ENCODE assay signal across 20 cellular contexts in the genomic region with DNA sequence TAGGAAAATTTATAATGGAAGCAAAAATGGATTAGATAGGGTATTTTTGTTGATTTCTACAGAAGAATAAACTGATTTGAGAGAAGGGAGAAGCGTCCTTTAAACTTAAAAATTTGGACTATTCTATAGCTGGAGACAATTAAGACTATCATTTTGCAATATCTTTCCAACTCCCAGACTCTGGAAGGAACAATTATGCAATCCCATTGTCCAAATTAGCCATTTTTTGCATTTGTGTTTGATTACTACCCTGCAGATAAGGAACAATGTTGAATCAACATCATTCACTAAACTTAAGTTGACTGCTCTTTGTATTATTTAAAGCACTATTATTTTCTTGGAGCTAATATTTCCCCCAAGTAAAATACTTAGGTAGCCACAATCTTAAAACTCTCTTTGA. TPM values are rescaled to one million over a fixed set of nuclear protein-coding genes. Genes with fewer than 3 reads are reported as not detected.
DNase-seq lines count a peak whose midpoint lies in the region; ATAC-seq and TF ChIP-seq lines count a peak whose summit lies in the region.
"Had no signal": no experiment of that assay in that cellular context is flagged by ENCODE, and none has a peak within 500 bp of the region (broad histone marks: within the 10 kb centered on the region; RNA-seq: fewer than 3 reads in every experiment).

No MANE protein-coding gene starts in this region.

- H3K27me3 Mint-ChIP-seq in brain (no peaks in the 10 kb centered on the region), memory B cell (no peaks in the 10 kb centered on the region), endodermal cell (ENCODE audit: insufficient read depth) (no peaks in the 10 kb centered on the region), chondrocyte (ENCODE audit: low read depth) (no peaks in the 10 kb centered on the region)
- H3K27me3 Mint-ChIP-seq: activated B cell treated with CpG ODN at 0.5 μM for 24 hours; activated naive CD8-positive, alpha-beta T cell treated with anti-CD3 and anti-CD28 coated beads, Interleukin-2, amount 10 ng/mL, durations not matched to agents 7 days and 5 days; CD4-positive, CD25-positive, alpha-beta regulatory T cell had no signal

- H3K36me3 ChIP-seq in smooth muscle cell (ENCODE audit: low read depth) (no peaks in the 10 kb centered on the region), right lobe of liver (no peaks in the 10 kb centered on the region), endodermal cell (ENCODE audit: control insufficient read depth, insufficient read depth, low read length) (peaks cover 24% of the 10 kb centered on the region)
- H3K36me3 ChIP-seq: Peyer's patch, upper lobe of right lung had no signal

- H3K4me3 Mint-ChIP-seq in brain, result peak overlapping the region in 1 of 5 experiments; percentile 10
- no peak overlapping the region for H3K4me3 Mint-ChIP-seq in memory B cell
- H3K4me3 Mint-ChIP-seq in endodermal cell, result no peak overlapping the region
- H3K4me3 Mint-ChIP-seq in chondrocyte (ENCODE audit: unreplicated experiment), result no peak overlapping the region
- H3K4me3 Mint-ChIP-seq: activated B cell treated with CpG ODN at 0.5 μM for 24 hours; activated naive CD8-positive, alpha-beta T cell treated with anti-CD3 and anti-CD28 coated beads, Interleukin-2, amount 10 ng/mL, durations not matched to agents 7 days and 5 days; CD4-positive, CD25-positive, alpha-beta regulatory T cell had no signal

- H3K27me3 ChIP-seq in smooth muscle cell (ENCODE audit: low read depth) (no peaks in the 10 kb centered on the region), right lobe of liver (no peaks in the 10 kb centered on the region), endodermal cell (ENCODE audit: control insufficient read depth, insufficient read depth, low read length, poor library complexity, severe bottlenecking) (no peaks in the 10 kb centered on the region)
- H3K27me3 ChIP-seq: Peyer's patch, upper lobe of right lung had no signal

- TF ChIP-seq POLR2A in right lobe of liver (IDR thresholded peaks at IDR 0.05), result no peak

- peak; percentile 45 for DNase-seq in GM03348 (ENCODE audit: low spot score)
- no peak for DNase-seq in memory B cell (ENCODE audit: low spot score in 2 of 2)
- no peak for DNase-seq in smooth muscle cell (lab: John Stamatoyannopoulos, UW; ENCODE audit: unreplicated experiment)
- DNase-seq in right lobe of liver, result no peak
- no peak for DNase-seq in endodermal cell
- DNase-seq in chondrocyte (ENCODE audit: low spot score), result no peak
- DNase-seq: activated B cell treated with CpG ODN at 0.5 μM for 24 hours; activated CD4-positive, alpha-beta T cell treated with anti-CD3 and anti-CD28 coated beads, Interleukin-2, amount 50 U/mL, for 48 hours; activated CD8-positive, alpha-beta memory T cell treated with anti-CD3 and anti-CD28 coated beads, Interleukin-2, amount 50 U/mL, for 48 hours; activated naive CD8-positive, alpha-beta T cell treated with anti-CD3 and anti-CD28 coated beads, Interleukin-2, amount 10 ng/mL, durations not matched to agents 7 days and 5 days; CD4-positive, CD25-positive, alpha-beta regulatory T cell; cortex of kidney; DMS 273 treated with DMSO at 0.1 percent for 48 hours; HCEC 1CT; NCI-H1417 treated with DMSO at 0.1 percent for 48 hours; NCI-H524 treated with DMSO at 0.1 percent for 48 hours; Peyer's patch; stimulated activated CD8-positive, alpha-beta memory T cell treated with anti-CD3 and anti-CD28 coated beads, Interleukin-4, amount 100 ng/mL, for 48 hours; upper lobe of right lung had no signal

- H3K4me3 ChIP-seq in smooth muscle cell (no peak overlapping the region), right lobe of liver (no peak overlapping the region), endodermal cell (ENCODE audit: low read length) (no peak overlapping the region)
- H3K4me3 ChIP-seq: Peyer's patch, upper lobe of right lung had no signal

- H3K79me2 ChIP-seq in smooth muscle cell (ENCODE audit: low read depth), result peaks cover 93% of the 10 kb centered on the region

- ATAC-seq in memory B cell (ENCODE audit: low read depth) (no peak), right lobe of liver (no peak)
- ATAC-seq: upper lobe of right lung had no signal

- H3K27ac Mint-ChIP-seq in brain (peak overlapping the region in 4 of 5 experiments; percentile 76 to 96 (median 88)), memory B cell (peak overlapping the region; percentile 53), endodermal cell (no peak overlapping the region), chondrocyte (ENCODE audit: unreplicated experiment) (no peak overlapping the region)
- H3K27ac Mint-ChIP-seq: activated B cell treated with CpG ODN at 0.5 μM for 24 hours; activated naive CD8-positive, alpha-beta T cell treated with anti-CD3 and anti-CD28 coated beads, Interleukin-2, amount 10 ng/mL, durations not matched to agents 7 days and 5 days; CD4-positive, CD25-positive, alpha-beta regulatory T cell had no signal

- WGBS in smooth muscle cell (ENCODE audit: low lambda C conversion rate), result 94% methylated on average over 1 of the region's 1 CpG
- 72% methylated on average over 1 of the region's 1 CpG for WGBS in right lobe of liver (ENCODE audit: insufficient coverage, low coverage, low lambda C conversion rate, missing lambda C conversion rate)
- 100% methylated on average over 1 of the region's 1 CpG for WGBS in endodermal cell (ENCODE audit: insufficient coverage in 1 of 2, insufficient read length in 1 of 2), 2 experiments

- peak overlapping the region; percentile 76 for H3K27ac ChIP-seq in smooth muscle cell (ENCODE audit: low read depth)
- H3K27ac ChIP-seq in right lobe of liver, result no peak overlapping the region
- H3K27ac ChIP-seq in endodermal cell (ENCODE audit: low read depth, low read length), result no peak overlapping the region

- H4K20me1 ChIP-seq in smooth muscle cell (ENCODE audit: low read depth), result peaks cover 29% of the 10 kb centered on the region

- no peaks in the 10 kb centered on the region for H3K9me3 Mint-ChIP-seq in brain
- no peaks in the 10 kb centered on the region for H3K9me3 Mint-ChIP-seq in memory B cell
- no peaks in the 10 kb centered on the region for H3K9me3 Mint-ChIP-seq in endodermal cell
- no peaks in the 10 kb centered on the region for H3K9me3 Mint-ChIP-seq in chondrocyte (ENCODE audit: low read depth)
- H3K9me3 Mint-ChIP-seq: activated B cell treated with CpG ODN at 0.5 μM for 24 hours; activated naive CD8-positive, alpha-beta T cell treated with anti-CD3 and anti-CD28 coated beads, Interleukin-2, amount 10 ng/mL, durations not matched to agents 7 days and 5 days; CD4-positive, CD25-positive, alpha-beta regulatory T cell had no signal

- H3K9me3 ChIP-seq in smooth muscle cell (replicated peaks; ENCODE audit: low read depth), result no peaks in the 10 kb centered on the region
- no peaks in the 10 kb centered on the region for H3K9me3 ChIP-seq in right lobe of liver
- no peaks in the 10 kb centered on the region for H3K9me3 ChIP-seq in endodermal cell (ENCODE audit: control insufficient read depth, low read length)
- H3K9me3 ChIP-seq: Peyer's patch, upper lobe of right lung had no signal

- H3K4me1 Mint-ChIP-seq in brain, result peaks cover 96% of the 10 kb centered on the region
- H3K4me1 Mint-ChIP-seq in memory B cell, result peaks cover 26% of the 10 kb centered on the region
- peaks cover 9% of the 10 kb centered on the region for H3K4me1 Mint-ChIP-seq in endodermal cell
- peaks cover 76% of the 10 kb centered on the region for H3K4me1 Mint-ChIP-seq in chondrocyte (ENCODE audit: low read depth)

- intact Hi-C loops in right lobe of liver (cut with DNase I), result loop anchor here in 1 of 2 donors (5.0 kb wide), 1 partner anchor 134 kb away; no protein-coding TSS in a partner anchor

- no peak for TF ChIP-seq CTCF in brain (conservative IDR thresholded peaks at IDR 0.05)
- TF ChIP-seq CTCF in smooth muscle cell (IDR thresholded peaks at IDR 0.05; ENCODE audit: borderline replicate concordance, insufficient read depth, poor library complexity, severe bottlenecking), result no peak
- no peak for TF ChIP-seq CTCF in right lobe of liver (IDR thresholded peaks at IDR 0.05)
- no peak for TF ChIP-seq CTCF in endodermal cell (conservative IDR thresholded peaks at IDR 0.05)
- TF ChIP-seq CTCF in chondrocyte (IDR thresholded peaks at IDR 0.05), result no peak

- H3K4me2 ChIP-seq in smooth muscle cell, result no peak overlapping the region

- H3K4me1 ChIP-seq in smooth muscle cell (ENCODE audit: low read depth) (peaks cover 19% of the 10 kb centered on the region), right lobe of liver (peaks cover 0 to 28% (median 14%) of the 10 kb centered on the region in 4 donors), endodermal cell (ENCODE audit: control insufficient read depth, insufficient read depth, low read length) (no peaks in the 10 kb centered on the region)

- H3K36me3 Mint-ChIP-seq in brain (peaks cover 37% of the 10 kb centered on the region), memory B cell (peaks cover 7% of the 10 kb centered on the region), endodermal cell (ENCODE audit: low read depth) (peaks cover 3% of the 10 kb centered on the region), chondrocyte (ENCODE audit: low read depth) (peaks cover 11% of the 10 kb centered on the region)
- H3K36me3 Mint-ChIP-seq: CD4-positive, CD25-positive, alpha-beta regulatory T cell had no signal

- H3K9ac ChIP-seq in smooth muscle cell (ENCODE audit: low read depth) (no peak overlapping the region), endodermal cell (ENCODE audit: extremely low read depth, low read length, poor library complexity, severe bottlenecking) (no peak overlapping the region)

- peaks cover 21% of the 10 kb centered on the region for H3F3A ChIP-seq in smooth muscle cell (ENCODE audit: low read depth)

- H2AFZ ChIP-seq in smooth muscle cell (ENCODE audit: low read depth), result no peak overlapping the region

RNA-seq across cellular contexts. Expression of a gene that starts 34.8 kb away (rescaled TPM):
- 8.1 TPM for polyA plus RNA-seq in brain (ENCODE audit: insufficient read depth, low read depth, low replicate concordance)
- 1.3 and 2.0 TPM in 2 replicates for total RNA-seq in smooth muscle cell
- 0.09 and 1.6 TPM in 2 replicates for polyA plus RNA-seq in smooth muscle cell
- 1 to 10 TPM; 1.5 to 6.0 (median 3.1) TPM for total RNA-seq in right lobe of liver
- under 1 TPM in 1 of 2 donors, not detected in 1; 0.13 TPM for total RNA-seq in endodermal cell
- 0.18 TPM for polyA plus RNA-seq in endodermal cell (2013, experiment 1 of 2)
- 0.46 TPM for polyA plus RNA-seq in endodermal cell (2013, experiment 2 of 2)
- 2.2 to 3.2 TPM (median 2.9 TPM) in 3 replicates for total RNA-seq in chondrocyte

Comparison
In these comparisons a context has a peak if more than half of its experiments do, and no peak if none do; other contexts are left out.
1. H3K27ac Mint-ChIP-seq: peak in brain (4 of 5) and memory B cell (single experiment); none in endodermal cell (single experiment) and chondrocyte (single experiment).